ENCODE assay signal across 10 cellular contexts in genomic region chr6:69985180-69985579, GRCh38.
DNase-seq lines count a peak whose midpoint lies in the region; ATAC-seq and TF ChIP-seq lines count a peak whose summit lies in the region.
"Had no signal": no experiment of that assay in that cellular context is flagged by ENCODE, and none has a peak within 500 bp of the region (broad histone marks: within the 10 kb centered on the region; RNA-seq: fewer than 3 reads in every experiment).

No MANE protein-coding gene starts in this region.

- CTCF ChIA-PET in Caco-2 (lab: Charles Lee), result no interaction called here

- H4K91ac ChIP-seq in trophoblast cell (ENCODE audit: low read depth, low read length), result no peak overlapping the region

- no peak overlapping the region for H2AK5ac ChIP-seq in trophoblast cell (ENCODE audit: low read length)

- peak; percentile 72 for ATAC-seq in GM18873 (IDR thresholded peaks at IDR 0.05; ENCODE audit: low FRiP score, unreplicated experiment)
- ATAC-seq in HG02623 (IDR thresholded peaks at IDR 0.05; ENCODE audit: unreplicated experiment), result peak; percentile 42
- ATAC-seq in GM19324 (IDR thresholded peaks at IDR 0.05; ENCODE audit: low FRiP score, unreplicated experiment), result no peak

- no peak overlapping the region for H3K4me3 Mint-ChIP-seq in Caco-2 (ENCODE audit: unreplicated experiment)
- H3K4me3 Mint-ChIP-seq: activated naive CD4-positive, alpha-beta T cell treated with anti-CD3 and anti-CD28 coated beads, Interleukin-2, amount 50 U/mL, for 24 hours; neural crest cell had no signal

- H3K14ac ChIP-seq in trophoblast cell (ENCODE audit: low read length), result no peak overlapping the region

- H3K4me1 ChIP-seq in Caco-2 (no peaks in the 10 kb centered on the region), trophoblast cell (ENCODE audit: control insufficient read depth in 1 of 2, insufficient read depth in 2 of 2, low read length in 2 of 2) (no peaks in the 10 kb centered on the region)

- H3K79me2 ChIP-seq in trophoblast cell (ENCODE audit: control insufficient read depth, insufficient read depth, low read length, poor library complexity), result no peaks in the 10 kb centered on the region

- TF ChIP-seq CTCF in Caco-2 (IDR thresholded peaks at IDR 0.05; ENCODE audit: insufficient read depth in 1 of 2, low read depth in 1 of 2, low read length in 1 of 2, severe bottlenecking in 1 of 2, unreplicated experiment in 1 of 2), result no peak

- no peak overlapping the region for H4K12ac ChIP-seq in trophoblast cell (ENCODE audit: low read depth, low read length)

- H3K36me3 Mint-ChIP-seq in Caco-2 (ENCODE audit: insufficient read depth, unreplicated experiment), result no peaks in the 10 kb centered on the region
- H3K36me3 Mint-ChIP-seq: activated naive CD4-positive, alpha-beta T cell treated with anti-CD3 and anti-CD28 coated beads, Interleukin-2, amount 50 U/mL, for 24 hours had no signal

- no TSS peak for BruUV-seq in Caco-2 (replicated peaks; lab: Mats Ljungman, UMichigan)

- H3K27me3 ChIP-seq in Caco-2 (replicated peaks; ENCODE audit: control insufficient read depth, insufficient read depth, low read length) (no peaks in the 10 kb centered on the region), trophoblast cell (ENCODE audit: insufficient read depth, low read length) (no peaks in the 10 kb centered on the region)

- H3K9ac ChIP-seq in trophoblast cell (ENCODE audit: low read length), result no peak overlapping the region

- no peak overlapping the region for H3K27ac ChIP-seq in trophoblast cell (ENCODE audit: low read depth, low read length)

- H3K23ac ChIP-seq in trophoblast cell (ENCODE audit: low read length), result no peak overlapping the region

- no CpG with 5 or more reads among the region's 1 CpG for WGBS in trophoblast cell (ENCODE audit: extremely low coverage, insufficient coverage, insufficient read length)

- no peak overlapping the region for H3K27ac Mint-ChIP-seq in Caco-2 (ENCODE audit: unreplicated experiment)
- H3K27ac Mint-ChIP-seq: activated naive CD4-positive, alpha-beta T cell treated with anti-CD3 and anti-CD28 coated beads, Interleukin-2, amount 50 U/mL, for 24 hours had no signal

- no peak overlapping the region for H2AFZ ChIP-seq in trophoblast cell (ENCODE audit: insufficient read depth, low read length, poor library complexity)

- no peak overlapping the region for H2BK120ac ChIP-seq in trophoblast cell (ENCODE audit: insufficient read depth, low read length, poor library complexity)

- H3K18ac ChIP-seq in trophoblast cell (ENCODE audit: low read length), result no peak overlapping the region

- H2BK12ac ChIP-seq in trophoblast cell (ENCODE audit: low read length), result no peak overlapping the region

- H3K4me2 ChIP-seq in trophoblast cell (ENCODE audit: low read length), result no peak overlapping the region

- no peaks in the 10 kb centered on the region for H3K36me3 ChIP-seq in Caco-2 (ENCODE audit: control insufficient read depth, insufficient read depth, low read length)
- H3K36me3 ChIP-seq in trophoblast cell (ENCODE audit: control insufficient read depth in 1 of 2, insufficient read depth in 2 of 2, low read length in 2 of 2), result no peaks in the 10 kb centered on the region

- H4K8ac ChIP-seq in trophoblast cell (ENCODE audit: low read depth, low read length), result no peak overlapping the region

- intact Hi-C loops in Caco-2 (cut with micrococcal nuclease; ENCODE audit: unreplicated experiment), result loop anchor here (1.0 kb wide), 1 partner anchor 150 kb away; no protein-coding TSS in a partner anchor

- peaks cover 14% of the 10 kb centered on the region for H3K27me3 Mint-ChIP-seq in Caco-2 (ENCODE audit: insufficient read depth, unreplicated experiment)

- POLR2A ChIA-PET in Caco-2 (lab: Charles Lee), result no interaction called here

- no peak overlapping the region for H2BK5ac ChIP-seq in trophoblast cell (ENCODE audit: low read depth, low read length, poor library complexity)

- DNase-seq in OCI-M1 (lab: John Stamatoyannopoulos, UW) (peak; percentile 61), renal cortical epithelial cell (ENCODE audit: low read depth) (peak; percentile 40), Caco-2 (no peak), trophoblast cell (no peak)
- DNase-seq: effector CD8-positive, alpha-beta T cell had no signal

- H3K4me3 ChIP-seq in Caco-2 (ENCODE audit: low read depth, low read length), result no peak overlapping the region
- no peak overlapping the region for H3K4me3 ChIP-seq in trophoblast cell (ENCODE audit: low read depth, low read length)

- no peak overlapping the region for H3K4ac ChIP-seq in trophoblast cell (ENCODE audit: low read depth, low read length)

- no peaks in the 10 kb centered on the region for H3K9me3 ChIP-seq in Caco-2
- no peaks in the 10 kb centered on the region for H3K9me3 ChIP-seq in trophoblast cell (ENCODE audit: insufficient read depth, low read depth, low read length)

- H3K4me1 Mint-ChIP-seq in Caco-2 (ENCODE audit: low read depth, unreplicated experiment), result no peaks in the 10 kb centered on the region
- H3K4me1 Mint-ChIP-seq: activated naive CD4-positive, alpha-beta T cell treated with anti-CD3 and anti-CD28 coated beads, Interleukin-2, amount 50 U/mL, for 24 hours; neural crest cell had no signal

- no peaks in the 10 kb centered on the region for H3K79me1 ChIP-seq in trophoblast cell (ENCODE audit: low read length)

- H3K9me3 Mint-ChIP-seq in Caco-2 (ENCODE audit: unreplicated experiment), result no peaks in the 10 kb centered on the region
- H3K9me3 Mint-ChIP-seq: activated naive CD4-positive, alpha-beta T cell treated with anti-CD3 and anti-CD28 coated beads, Interleukin-2, amount 50 U/mL, for 24 hours; neural crest cell had no signal

Comparison
In these comparisons a context has a peak if more than half of its experiments do, and no peak if none do; other contexts are left out.
1. DNase-seq: peak in OCI-M1 (single experiment) and renal cortical epithelial cell (single experiment); none in Caco-2 (0 of 2) and trophoblast cell (0 of 2).